8 cellular contexts compared by ENCODE assay signal in genomic region chr2:45643543-45644542, GRCh38. TPM values are rescaled to one million over a fixed set of nuclear protein-coding genes. Genes with fewer than 3 reads are reported as not detected.
DNase-seq lines count a peak whose midpoint lies in the region; ATAC-seq and TF ChIP-seq lines count a peak whose summit lies in the region.

No MANE protein-coding gene starts in this region.

- CTCF ChIA-PET in WTC11 (lab: Charles Lee), result interaction anchor here (1.3 to 1.7 kb wide), 2 partner anchors 135 to 293 kb away, joined by 4 to 5 read pairs; no protein-coding TSS in a partner anchor

- H3K36me3 ChIP-seq in HAP-1 (replicated peaks) (no peaks in the 10 kb centered on the region), kidney epithelial cell (ENCODE audit: control insufficient read depth, insufficient read depth, low read length) (no peaks in the 10 kb centered on the region)

- in situ Hi-C loops in G401 (cut with HindIII; ENCODE audit: low sequenced_read_pairs), result loop anchor here (25.0 kb wide), 1 partner anchor 293 kb away; no protein-coding TSS in a partner anchor
- in situ Hi-C loops in HAP-1 (cut with MboI; ENCODE audit: low sequenced_read_pairs), result no loop called here

- H3K4me1 Mint-ChIP-seq in WTC11, result peaks cover 19% of the 10 kb centered on the region
- H3K4me1 Mint-ChIP-seq in central memory CD8-positive, alpha-beta T cell, result peaks cover 9% of the 10 kb centered on the region

- H3K9me3 ChIP-seq in HAP-1, result no peaks in the 10 kb centered on the region

- ATAC-seq in WTC11, result peak; percentile 92
- peak; percentile 97 for ATAC-seq in central memory CD8-positive, alpha-beta T cell (replicated peaks; ENCODE audit: extremely low read depth, poor library complexity, severe bottlenecking)

- peaks cover 54% of the 10 kb centered on the region for H3K27me3 Mint-ChIP-seq in WTC11 (ENCODE audit: low read depth)
- H3K27me3 Mint-ChIP-seq in central memory CD8-positive, alpha-beta T cell, result peaks cover 51% of the 10 kb centered on the region

- POLR2A ChIA-PET in WTC11 (lab: Charles Lee), result no interaction called here

- H3K27me3 ChIP-seq in HAP-1 (ENCODE audit: low read depth) (no peaks in the 10 kb centered on the region), kidney epithelial cell (ENCODE audit: control insufficient read depth, insufficient read depth, low read length) (peaks cover 7% of the 10 kb centered on the region)

- TF ChIP-seq CTCF in WTC11 (IDR thresholded peaks at IDR 0.05), result peak; percentile 99
- TF ChIP-seq CTCF in kidney epithelial cell (IDR thresholded peaks at IDR 0.05; ENCODE audit: insufficient read depth, low read length, poor library complexity, severe bottlenecking), result peak; percentile 51

- peaks cover 4% of the 10 kb centered on the region for H3K4me1 ChIP-seq in HAP-1

- H3K9me3 Mint-ChIP-seq in WTC11, result no peaks in the 10 kb centered on the region
- no peaks in the 10 kb centered on the region for H3K9me3 Mint-ChIP-seq in central memory CD8-positive, alpha-beta T cell

- H3K27ac Mint-ChIP-seq in WTC11, result no peak overlapping the region
- no peak overlapping the region for H3K27ac Mint-ChIP-seq in central memory CD8-positive, alpha-beta T cell (ENCODE audit: low read depth)

- DNase-seq in G401 (ENCODE audit: low spot score) (peak; percentile 58), HAP-1 (ENCODE audit: low spot score in 2 of 2) (peak; percentile 33 to 80), NCI-H1048 (lab: John Stamatoyannopoulos, UW) (peak; percentile 38), WTC11 (ENCODE audit: low spot score) (peak; percentile 75), kidney epithelial cell (ENCODE audit: low read depth) (no peak), GOT3 (lab: John Stamatoyannopoulos, UW) (no peak)
- DNase-seq in central memory CD8-positive, alpha-beta T cell (ENCODE audit: low spot score in 2 of 2), result peak; percentile 54 to 70
- DNase-seq in stimulated activated CD4-positive, alpha-beta T cell treated with anti-CD3 and anti-CD28 coated beads, Interleukin-15, amount 100 ng/mL, for 1 hour (ENCODE audit: low read depth in 1 of 2, low spot score in 1 of 2), result peak; percentile 64 to 67

- H3K36me3 Mint-ChIP-seq in WTC11, result no peaks in the 10 kb centered on the region
- H3K36me3 Mint-ChIP-seq in central memory CD8-positive, alpha-beta T cell (ENCODE audit: insufficient read depth), result no peaks in the 10 kb centered on the region

- H3K4me3 ChIP-seq in HAP-1 (peak overlapping the region; percentile 29), kidney epithelial cell (ENCODE audit: low read depth, low read length) (peak overlapping the region; percentile 47)

- H3K4me3 Mint-ChIP-seq in WTC11, result peak overlapping the region; percentile 65
- H3K4me3 Mint-ChIP-seq in central memory CD8-positive, alpha-beta T cell, result peak overlapping the region; percentile 58

TF ChIP-seq in WTC11, 78 proteins besides CTCF, POLR2A, EP300 and RAD21 (continues in another document):
- no peak for TF ChIP-seq ELF4 (CRISPR knock-in tag; IDR thresholded peaks at IDR 0.05; ENCODE audit: low read depth)
- no peak for TF ChIP-seq TP53 (CRISPR knock-in tag; IDR thresholded peaks at IDR 0.05)
- no peak for TF ChIP-seq IRF2 (CRISPR knock-in tag; IDR thresholded peaks at IDR 0.05; ENCODE audit: borderline replicate concordance, low read depth)
- no peak for TF ChIP-seq ATF2 (CRISPR knock-in tag; IDR thresholded peaks at IDR 0.05; ENCODE audit: borderline replicate concordance, low read depth)
- TF ChIP-seq, protein P1, sequence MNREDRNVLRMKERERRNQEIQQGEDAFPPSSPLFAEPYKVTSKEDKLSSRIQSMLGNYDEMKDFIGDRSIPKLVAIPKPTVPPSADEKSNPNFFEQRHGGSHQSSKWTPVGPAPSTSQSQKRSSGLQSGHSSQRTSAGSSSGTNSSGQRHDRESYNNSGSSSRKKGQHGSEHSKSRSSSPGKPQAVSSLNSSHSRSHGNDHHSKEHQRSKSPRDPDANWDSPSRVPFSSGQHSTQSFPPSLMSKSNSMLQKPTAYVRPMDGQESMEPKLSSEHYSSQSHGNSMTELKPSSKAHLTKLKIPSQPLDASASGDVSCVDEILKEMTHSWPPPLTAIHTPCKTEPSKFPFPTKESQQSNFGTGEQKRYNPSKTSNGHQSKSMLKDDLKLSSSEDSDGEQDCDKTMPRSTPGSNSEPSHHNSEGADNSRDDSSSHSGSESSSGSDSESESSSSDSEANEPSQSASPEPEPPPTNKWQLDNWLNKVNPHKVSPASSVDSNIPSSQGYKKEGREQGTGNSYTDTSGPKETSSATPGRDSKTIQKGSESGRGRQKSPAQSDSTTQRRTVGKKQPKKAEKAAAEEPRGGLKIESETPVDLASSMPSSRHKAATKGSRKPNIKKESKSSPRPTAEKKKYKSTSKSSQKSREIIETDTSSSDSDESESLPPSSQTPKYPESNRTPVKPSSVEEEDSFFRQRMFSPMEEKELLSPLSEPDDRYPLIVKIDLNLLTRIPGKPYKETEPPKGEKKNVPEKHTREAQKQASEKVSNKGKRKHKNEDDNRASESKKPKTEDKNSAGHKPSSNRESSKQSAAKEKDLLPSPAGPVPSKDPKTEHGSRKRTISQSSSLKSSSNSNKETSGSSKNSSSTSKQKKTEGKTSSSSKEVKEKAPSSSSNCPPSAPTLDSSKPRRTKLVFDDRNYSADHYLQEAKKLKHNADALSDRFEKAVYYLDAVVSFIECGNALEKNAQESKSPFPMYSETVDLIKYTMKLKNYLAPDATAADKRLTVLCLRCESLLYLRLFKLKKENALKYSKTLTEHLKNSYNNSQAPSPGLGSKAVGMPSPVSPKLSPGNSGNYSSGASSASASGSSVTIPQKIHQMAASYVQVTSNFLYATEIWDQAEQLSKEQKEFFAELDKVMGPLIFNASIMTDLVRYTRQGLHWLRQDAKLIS (CRISPR knock-in tag; IDR thresholded peaks at IDR 0.05; ENCODE audit: borderline replicate concordance), result no peak
- TF ChIP-seq MAX (CRISPR knock-in tag; IDR thresholded peaks at IDR 0.05), result no peak
- TF ChIP-seq JUN (CRISPR knock-in tag; IDR thresholded peaks at IDR 0.05), result no peak
- no peak for TF ChIP-seq ZBTB21 (CRISPR knock-in tag; IDR thresholded peaks at IDR 0.05; ENCODE audit: borderline replicate concordance)
- no peak for TF ChIP-seq GTF2I (CRISPR knock-in tag; conservative IDR thresholded peaks at IDR 0.05)
- TF ChIP-seq, protein P2, sequence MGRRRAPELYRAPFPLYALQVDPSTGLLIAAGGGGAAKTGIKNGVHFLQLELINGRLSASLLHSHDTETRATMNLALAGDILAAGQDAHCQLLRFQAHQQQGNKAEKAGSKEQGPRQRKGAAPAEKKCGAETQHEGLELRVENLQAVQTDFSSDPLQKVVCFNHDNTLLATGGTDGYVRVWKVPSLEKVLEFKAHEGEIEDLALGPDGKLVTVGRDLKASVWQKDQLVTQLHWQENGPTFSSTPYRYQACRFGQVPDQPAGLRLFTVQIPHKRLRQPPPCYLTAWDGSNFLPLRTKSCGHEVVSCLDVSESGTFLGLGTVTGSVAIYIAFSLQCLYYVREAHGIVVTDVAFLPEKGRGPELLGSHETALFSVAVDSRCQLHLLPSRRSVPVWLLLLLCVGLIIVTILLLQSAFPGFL (CRISPR knock-in tag; IDR thresholded peaks at IDR 0.05; ENCODE audit: borderline replicate concordance), result no peak
- TF ChIP-seq ETV6 (CRISPR knock-in tag; IDR thresholded peaks at IDR 0.05), result peak; percentile 45; the same call in 1 of the 2 replicates
- TF ChIP-seq CREM (CRISPR knock-in tag; IDR thresholded peaks at IDR 0.05), result no peak
- TF ChIP-seq GABPB1 (CRISPR knock-in tag; IDR thresholded peaks at IDR 0.05), result 0 out of 2 replicates have a peak, but pooled peaks have one; percentile 5
- no peak for TF ChIP-seq CBFB (CRISPR knock-in tag; IDR thresholded peaks at IDR 0.05; ENCODE audit: low read depth)

RNA-seq across cellular contexts. Expression of gene PRKCE, which starts 7.6 kb away (rescaled TPM):
- total RNA-seq in G401 (2014; rRNA removed; shearing (Covaris generic)), result 3.9 TPM in 2 replicates
- 3.1 to 5.8 TPM (median 3.8 TPM) in 3 replicates for total RNA-seq in WTC11 (2021)
- total RNA-seq in kidney epithelial cell, result 21.0 and 28.5 TPM in 2 replicates

RNA-seq across cellular contexts. Expression of gene SRBD1, which starts 32.8 kb away (rescaled TPM):
- total RNA-seq in G401 (2014; rRNA removed; shearing (Covaris generic)), result 5.6 and 16.5 TPM in 2 replicates
- 19.1 to 23.4 TPM (median 22.8 TPM) in 3 replicates for total RNA-seq in WTC11 (2021)
- 12.7 and 18.4 TPM in 2 replicates for total RNA-seq in kidney epithelial cell

Comparison
In these comparisons a context has a peak if more than half of its experiments do, and no peak if none do; other contexts are left out.
1. DNase-seq: peak in G401 (single experiment), HAP-1 (2 of 2), NCI-H1048 (single experiment), WTC11 (single experiment), central memory CD8-positive, alpha-beta T cell (2 of 2) and stimulated activated CD4-positive, alpha-beta T cell treated with anti-CD3 and anti-CD28 coated beads, Interleukin-15, amount 100 ng/mL, for 1 hour (2 of 2); none in kidney epithelial cell (single experiment) and GOT3 (single experiment).